In genomic region chr16:85494315-85494714, GRCh38 we compare ENCODE assay signal across 20 cellular contexts.
DNase-seq lines count a peak whose midpoint lies in the region; ATAC-seq and TF ChIP-seq lines count a peak whose summit lies in the region.
"Had no signal": no experiment of that assay in that cellular context is flagged by ENCODE, and none has a peak within 500 bp of the region (broad histone marks: within the 10 kb centered on the region; RNA-seq: fewer than 3 reads in every experiment).

No MANE protein-coding gene starts in this region.

- no peaks in the 10 kb centered on the region for H3K9me2 ChIP-seq in Loucy (replicated peaks; ENCODE audit: low read depth, low read length)

- H3K9me3 Mint-ChIP-seq in Caco-2 (ENCODE audit: unreplicated experiment) (no peaks in the 10 kb centered on the region), mesothelial cell of epicardium (no peaks in the 10 kb centered on the region)
- H3K9me3 Mint-ChIP-seq: CD4-positive, alpha-beta T cell; CD8-positive, alpha-beta memory T cell; HFFc6 had no signal

- H3K36me3 Mint-ChIP-seq in Caco-2 (ENCODE audit: insufficient read depth, unreplicated experiment) (peaks cover 13% of the 10 kb centered on the region), mesothelial cell of epicardium (peaks cover 4% of the 10 kb centered on the region)
- H3K36me3 Mint-ChIP-seq: CD14-positive monocyte; CD8-positive, alpha-beta memory T cell had no signal

- intact Hi-C loops in Caco-2 (cut with micrococcal nuclease; ENCODE audit: unreplicated experiment) = no loop called here

- H3K36me3 ChIP-seq in BLaER1 = no peaks in the 10 kb centered on the region
- H3K36me3 ChIP-seq in Caco-2 (ENCODE audit: control insufficient read depth, insufficient read depth, low read length) = no peaks in the 10 kb centered on the region
- no peaks in the 10 kb centered on the region for H3K36me3 ChIP-seq in Loucy (ENCODE audit: insufficient read depth, low read length)
- H3K36me3 ChIP-seq in mesendoderm (ENCODE audit: control insufficient read depth, insufficient read depth, low read length) = no peaks in the 10 kb centered on the region
- H3K36me3 ChIP-seq in upper lobe of left lung = no peaks in the 10 kb centered on the region
- H3K36me3 ChIP-seq: BLaER1 treated with 17β-estradiol and CSF1 and Interleukin-3, amounts not matched to agents 10 nM and 100 nM had no signal

- no peak overlapping the region for H3K4ac ChIP-seq in mesendoderm (ENCODE audit: low read depth, low read length)

- H4K8ac ChIP-seq in mesendoderm (ENCODE audit: low read depth, low read length) = no peak overlapping the region

- 0 out of 2 replicates have a peak, but pooled peaks cover 11% of the 10 kb centered on the region for H4K20me1 ChIP-seq in BLaER1
- H4K20me1 ChIP-seq in Loucy (ENCODE audit: insufficient read depth, low read length, poor library complexity, severe bottlenecking) = no peaks in the 10 kb centered on the region

- H3K18ac ChIP-seq in mesendoderm (ENCODE audit: low read length) = no peak overlapping the region

- CTCF ChIA-PET in Caco-2 (lab: Charles Lee) = interaction anchor here (0.7 kb wide), 2 partner anchors 48 to 69 kb away, joined by 3 read pairs; no protein-coding TSS in a partner anchor

- no peak for TF ChIP-seq POLR2A in upper lobe of left lung (IDR thresholded peaks at IDR 0.05)

- H3K4me3 Mint-ChIP-seq in Caco-2 (ENCODE audit: unreplicated experiment) (no peak overlapping the region), mesothelial cell of epicardium (no peak overlapping the region)
- H3K4me3 Mint-ChIP-seq: B cell; CD14-positive monocyte; CD4-positive, alpha-beta T cell; CD8-positive, alpha-beta memory T cell; HFFc6 had no signal

- H3K9ac ChIP-seq in BLaER1 = no peak overlapping the region
- peak overlapping the region; percentile 7 for H3K9ac ChIP-seq in Loucy (ENCODE audit: low read depth, low read length, poor library complexity, severe bottlenecking)
- H3K9ac ChIP-seq in mesendoderm (ENCODE audit: low read length) = no peak overlapping the region
- H3K9ac ChIP-seq: GM23248 had no signal

- 0 out of 2 replicates have a peak, but pooled peaks cover 3% of the 10 kb centered on the region for H3F3A ChIP-seq in Loucy (ENCODE audit: low read depth)

- no peak overlapping the region for H2AK5ac ChIP-seq in mesendoderm (ENCODE audit: low read length)

- no peak overlapping the region for H3K4me3 ChIP-seq in BLaER1
- H3K4me3 ChIP-seq in Caco-2 (ENCODE audit: low read depth, low read length) = no peak overlapping the region
- no peak overlapping the region for H3K4me3 ChIP-seq in Loucy (ENCODE audit: low read length, poor library complexity, severe bottlenecking)
- H3K4me3 ChIP-seq in mesendoderm (ENCODE audit: low read length) = no peak overlapping the region
- no peak overlapping the region for H3K4me3 ChIP-seq in upper lobe of left lung
- H3K4me3 ChIP-seq: BLaER1 treated with 17β-estradiol and CSF1 and Interleukin-3, amounts not matched to agents 10 nM and 100 nM; GM23248 had no signal

- H3K79me1 ChIP-seq in mesendoderm (ENCODE audit: low read length) = no peaks in the 10 kb centered on the region

- ATAC-seq in HG03460 (IDR thresholded peaks at IDR 0.05; ENCODE audit: unreplicated experiment) (no peak), upper lobe of left lung (ENCODE audit: low FRiP score in 2 of 2) (no peak)

- H3K79me2 ChIP-seq in Loucy (ENCODE audit: insufficient read depth, low read length) (peaks cover 17% of the 10 kb centered on the region; the same call in 1 of the 2 replicates), mesendoderm (ENCODE audit: control insufficient read depth, insufficient read depth, low read length) (no peaks in the 10 kb centered on the region)

- H2AFZ ChIP-seq in Loucy (ENCODE audit: low read length) = no peak overlapping the region
- H2AFZ ChIP-seq: GM23248 had no signal

- H3K27ac Mint-ChIP-seq in Caco-2 (ENCODE audit: unreplicated experiment) (peak overlapping the region; percentile 63), mesothelial cell of epicardium (peak overlapping the region; percentile 56)
- H3K27ac Mint-ChIP-seq: B cell; CD14-positive monocyte; CD4-positive, alpha-beta T cell; HFFc6 had no signal

- WGBS in mesendoderm (ENCODE audit: extremely low coverage, insufficient coverage, low lambda C conversion rate) = no CpG with 5 or more reads among the region's 1 CpG
- 88 to 96% methylated on average over 1 of the region's 1 CpG for WGBS in upper lobe of left lung, 2 donors

- TF ChIP-seq CTCF in Caco-2 (IDR thresholded peaks at IDR 0.05; ENCODE audit: insufficient read depth in 1 of 2, low read depth in 1 of 2, low read length in 1 of 2, severe bottlenecking in 1 of 2, unreplicated experiment in 1 of 2) (no peak), Loucy (conservative IDR thresholded peaks at IDR 0.05; ENCODE audit: low read length) (no peak), mesothelial cell of epicardium (IDR thresholded peaks at IDR 0.05; ENCODE audit: unreplicated experiment) (no peak), upper lobe of left lung (IDR thresholded peaks at IDR 0.05) (no peak)

- H3K23ac ChIP-seq in mesendoderm (ENCODE audit: low read length) = no peak overlapping the region

- no peak overlapping the region for H3K4me2 ChIP-seq in BLaER1
- H3K4me2 ChIP-seq in Loucy (ENCODE audit: low read depth, low read length, poor library complexity, severe bottlenecking) = no peak overlapping the region
- no peak overlapping the region for H3K4me2 ChIP-seq in mesendoderm (ENCODE audit: low read length)
- H3K4me2 ChIP-seq: BLaER1 treated with 17β-estradiol and CSF1 and Interleukin-3, amounts not matched to agents 10 nM and 100 nM had no signal

- no peak for TF ChIP-seq EP300 in upper lobe of left lung (IDR thresholded peaks at IDR 0.05)

- no peaks in the 10 kb centered on the region for H3K27me3 Mint-ChIP-seq in Caco-2 (ENCODE audit: insufficient read depth, unreplicated experiment)
- no peaks in the 10 kb centered on the region for H3K27me3 Mint-ChIP-seq in mesothelial cell of epicardium (ENCODE audit: low read depth)
- H3K27me3 Mint-ChIP-seq: CD4-positive, alpha-beta T cell; CD8-positive, alpha-beta memory T cell had no signal

- BruUV-seq in Caco-2 (replicated peaks; lab: Mats Ljungman, UMichigan) = no TSS peak

- no peak overlapping the region for H2BK15ac ChIP-seq in mesendoderm (replicated peaks; ENCODE audit: low read depth)

- DNase-seq in Caco-2 (no peak), mesothelial cell of epicardium (ENCODE audit: low spot score in 2 of 2, unreplicated experiment in 2 of 2) (no peak), mesendoderm (no peak), middle frontal gyrus (ENCODE audit: extremely low spot score, low spot score) (no peak), upper lobe of left lung (no peak)
- DNase-seq: Calu3; CD4-positive, alpha-beta T cell; CD8-positive, alpha-beta memory T cell; DMS53; DMS79 treated with DMSO at 0.1 percent for 48 hours; GM23248; H7; HCEC 1CT; HFFc6 had no signal

- no peaks in the 10 kb centered on the region for H3K9me3 ChIP-seq in BLaER1
- no peaks in the 10 kb centered on the region for H3K9me3 ChIP-seq in Caco-2
- H3K9me3 ChIP-seq in Loucy (ENCODE audit: insufficient read depth, low read depth, low read length) = no peaks in the 10 kb centered on the region
- H3K9me3 ChIP-seq in upper lobe of left lung = no peaks in the 10 kb centered on the region
- H3K9me3 ChIP-seq: BLaER1 treated with 17β-estradiol and CSF1 and Interleukin-3, amounts not matched to agents 10 nM and 100 nM had no signal

- peaks cover 93% of the 10 kb centered on the region for H3K4me1 ChIP-seq in BLaER1
- peaks cover 30% of the 10 kb centered on the region for H3K4me1 ChIP-seq in Caco-2
- peaks cover 34% of the 10 kb centered on the region for H3K4me1 ChIP-seq in Loucy (ENCODE audit: insufficient read depth, low read length, poor library complexity, severe bottlenecking)
- H3K4me1 ChIP-seq in mesendoderm (ENCODE audit: control insufficient read depth, low read depth, low read length) = peaks cover 5% of the 10 kb centered on the region
- H3K4me1 ChIP-seq in upper lobe of left lung = peaks cover 22 to 23% (median 23%) of the 10 kb centered on the region in 4 donors

- H3K27me3 ChIP-seq in BLaER1 (no peaks in the 10 kb centered on the region), Caco-2 (replicated peaks; ENCODE audit: control insufficient read depth, insufficient read depth, low read length) (no peaks in the 10 kb centered on the region), Loucy (ENCODE audit: insufficient read depth, low read length, poor library complexity, severe bottlenecking) (no peaks in the 10 kb centered on the region), mesendoderm (ENCODE audit: insufficient read depth, low read length, poor library complexity) (no peaks in the 10 kb centered on the region), upper lobe of left lung (no peaks in the 10 kb centered on the region)

- peak overlapping the region; percentile 26; the same call in 1 of the 2 replicates for H3K27ac ChIP-seq in BLaER1
- H3K27ac ChIP-seq in mesendoderm (ENCODE audit: low read depth, low read length) = no peak overlapping the region
- no peak overlapping the region for H3K27ac ChIP-seq in upper lobe of left lung
- H3K27ac ChIP-seq: BLaER1 treated with 17β-estradiol and CSF1 and Interleukin-3, amounts not matched to agents 10 nM and 100 nM; GM23248 had no signal

- no peak overlapping the region for H2BK5ac ChIP-seq in mesendoderm (ENCODE audit: low read length)

- H3K56ac ChIP-seq in mesendoderm (ENCODE audit: low read length) = no peak overlapping the region

- no peak overlapping the region for H2BK120ac ChIP-seq in mesendoderm (ENCODE audit: low read depth, low read length)

- POLR2A ChIA-PET in Caco-2 (lab: Charles Lee) = no interaction called here

- H3K4me1 Mint-ChIP-seq in Caco-2 (ENCODE audit: low read depth, unreplicated experiment) (peaks cover 27% of the 10 kb centered on the region), mesothelial cell of epicardium (peaks cover 28% of the 10 kb centered on the region)
- H3K4me1 Mint-ChIP-seq: CD14-positive monocyte had no signal

- no peak overlapping the region for H4K5ac ChIP-seq in mesendoderm (ENCODE audit: low read length)
